12 cellular contexts compared by ENCODE assay signal in genomic region chr10:34916368-34916767, GRCh38.
DNase-seq lines count a peak whose midpoint lies in the region; TF ChIP-seq lines count a peak whose summit lies in the region.
"Had no signal": no experiment of that assay in that cellular context is flagged by ENCODE, and none has a peak within 500 bp of the region (broad histone marks: within the 10 kb centered on the region; RNA-seq: fewer than 3 reads in every experiment).

No MANE protein-coding gene starts in this region.

- no peaks in the 10 kb centered on the region for H3K9me3 ChIP-seq in SK-N-SH
- H3K9me3 ChIP-seq: Peyer's patch had no signal

- 42% methylated on average over 3 of the region's 3 CpGs for WGBS in SK-N-SH (ENCODE audit: low lambda C conversion rate)
- WGBS in mesendoderm (ENCODE audit: extremely low coverage, insufficient coverage, low lambda C conversion rate), result no CpG with 5 or more reads among the region's 3 CpGs

- H2BK120ac ChIP-seq in mesendoderm (ENCODE audit: low read depth, low read length), result no peak overlapping the region

- H4K20me1 ChIP-seq in SK-N-SH (ENCODE audit: insufficient read depth), result no peaks in the 10 kb centered on the region

- no peak for TF ChIP-seq EP300 in SK-N-SH (IDR thresholded peaks at IDR 0.05; ENCODE audit: borderline replicate concordance in 1 of 2, low read depth in 1 of 2, low read length in 1 of 2)

- no peak overlapping the region for H2BK5ac ChIP-seq in mesendoderm (ENCODE audit: low read length)

- H3K4me2 ChIP-seq in SK-N-SH (no peak overlapping the region), mesendoderm (ENCODE audit: low read length) (no peak overlapping the region)

- H4K5ac ChIP-seq in mesendoderm (ENCODE audit: low read length), result no peak overlapping the region

- CTCF ChIA-PET in SK-N-SH (lab: Yijun Ruan, JAX), result interaction anchor here (0.7 to 1.7 kb wide), 3 partner anchors 21 to 192 kb away, joined by 3 read pairs; no protein-coding TSS in a partner anchor

- DNase-seq in A172 (ENCODE audit: low spot score) (peak; percentile 62), GM06990 (ENCODE audit: extremely low read depth, insufficient read length) (peak; percentile 32), SK-N-SH (no peak), fibroblast of villous mesenchyme (ENCODE audit: low read depth) (peak; percentile 90), erythroblast (lab: John Stamatoyannopoulos, UW) (no peak), LoVo (ENCODE audit: low spot score) (no peak), mesendoderm (no peak), NCI-H82 (lab: John Stamatoyannopoulos, UW) (no peak)
- DNase-seq: activated naive CD8-positive, alpha-beta T cell treated with anti-CD3 and anti-CD28 coated beads, Interleukin-2, amount 10 ng/mL, durations not matched to agents 7 days and 5 days; CD8-positive, alpha-beta memory T cell; NCI-H2029 treated with DMSO at 0.1 percent for 48 hours had no signal

- H4K8ac ChIP-seq in mesendoderm (ENCODE audit: low read depth, low read length), result no peak overlapping the region

- POLR2A ChIA-PET in SK-N-SH (lab: Yijun Ruan, JAX), result no interaction called here

- no peaks in the 10 kb centered on the region for H3K9me2 ChIP-seq in SK-N-SH

- H3K9ac ChIP-seq in SK-N-SH, result no peak overlapping the region
- no peak overlapping the region for H3K9ac ChIP-seq in mesendoderm (ENCODE audit: low read length)

- H3K23ac ChIP-seq in mesendoderm (ENCODE audit: low read length), result no peak overlapping the region

- H3K4me3 ChIP-seq in GM06990 (replicated peaks; ENCODE audit: low read depth, low read length) (no peak overlapping the region), SK-N-SH (ENCODE audit: low read depth in 2 of 2, low read length in 1 of 2) (no peak overlapping the region), fibroblast of villous mesenchyme (ENCODE audit: low read depth, low read length) (no peak overlapping the region), mesendoderm (ENCODE audit: low read length) (no peak overlapping the region)
- H3K4me3 ChIP-seq: Peyer's patch had no signal

- 0 out of 2 replicates have a peak overlapping the region, but pooled peaks have one; percentile 39 for H2AFZ ChIP-seq in SK-N-SH (ENCODE audit: low read depth)

- H3K4me1 ChIP-seq in SK-N-SH (ENCODE audit: control insufficient read depth in 1 of 2, insufficient read depth in 2 of 2, low read depth in 1 of 2, low read length in 1 of 2) (no peaks in the 10 kb centered on the region), mesendoderm (ENCODE audit: control insufficient read depth, low read depth, low read length) (no peaks in the 10 kb centered on the region)
- H3K4me1 ChIP-seq: Peyer's patch had no signal

- H3K79me2 ChIP-seq in SK-N-SH (ENCODE audit: insufficient read depth) (no peaks in the 10 kb centered on the region), mesendoderm (ENCODE audit: control insufficient read depth, insufficient read depth, low read length) (no peaks in the 10 kb centered on the region)

- H3K27me3 ChIP-seq in GM06990 (replicated peaks; ENCODE audit: control insufficient read depth, insufficient read depth, low read length), result 0 out of 2 replicates have a peak, but pooled peaks cover 1% of the 10 kb centered on the region
- H3K27me3 ChIP-seq in SK-N-SH (ENCODE audit: insufficient read depth), result no peaks in the 10 kb centered on the region
- H3K27me3 ChIP-seq in mesendoderm (ENCODE audit: insufficient read depth, low read length, poor library complexity), result no peaks in the 10 kb centered on the region
- H3K27me3 ChIP-seq: Peyer's patch had no signal

- H3K36me3 ChIP-seq in GM06990 (ENCODE audit: control insufficient read depth, insufficient read depth, low read length) (no peaks in the 10 kb centered on the region), SK-N-SH (replicated peaks in 1 of 2; ENCODE audit: control insufficient read depth in 1 of 2, insufficient read depth in 2 of 2, low read length in 1 of 2) (no peaks in the 10 kb centered on the region), mesendoderm (ENCODE audit: control insufficient read depth, insufficient read depth, low read length) (no peaks in the 10 kb centered on the region)
- H3K36me3 ChIP-seq: Peyer's patch had no signal

- no peak overlapping the region for H2AK5ac ChIP-seq in mesendoderm (ENCODE audit: low read length)

- no peaks in the 10 kb centered on the region for H3F3A ChIP-seq in SK-N-SH (replicated peaks; ENCODE audit: insufficient read depth)

- H3K4ac ChIP-seq in mesendoderm (ENCODE audit: low read depth, low read length), result no peak overlapping the region

- TF ChIP-seq RAD21 in SK-N-SH (IDR thresholded peaks at IDR 0.05; ENCODE audit: low read length), result no peak

- TF ChIP-seq POLR2A in erythroblast (IDR thresholded peaks at IDR 0.05; ENCODE audit: low read length), result no peak

- H3K18ac ChIP-seq in mesendoderm (ENCODE audit: low read length), result no peak overlapping the region

- peak overlapping the region in 1 of 2 experiments; percentile 21; a peak in 1 of 4 replicates for H3K27ac ChIP-seq in SK-N-SH (ENCODE audit: low read depth in 2 of 2, low read length in 1 of 2)
- H3K27ac ChIP-seq in mesendoderm (ENCODE audit: low read depth, low read length), result no peak overlapping the region
- H3K27ac ChIP-seq: Peyer's patch had no signal

- no peaks in the 10 kb centered on the region for H3K79me1 ChIP-seq in mesendoderm (ENCODE audit: low read length)

- H2BK15ac ChIP-seq in mesendoderm (replicated peaks; ENCODE audit: low read depth), result no peak overlapping the region

- H3K56ac ChIP-seq in mesendoderm (ENCODE audit: low read length), result no peak overlapping the region

- TF ChIP-seq CTCF in GM06990 (IDR thresholded peaks at IDR 0.05; ENCODE audit: insufficient read depth, low read length, poor library complexity, severe bottlenecking) (no peak), SK-N-SH (IDR thresholded peaks at IDR 0.05) (no peak), fibroblast of villous mesenchyme (IDR thresholded peaks at IDR 0.05; ENCODE audit: insufficient read depth, low read depth, low read length) (no peak)

TF ChIP-seq in SK-N-SH, 30 proteins besides CTCF, POLR2A, EP300 and RAD21:
- TF ChIP-seq GABPA (IDR thresholded peaks at IDR 0.05; ENCODE audit: low read depth) (no peak), FOSL2 (IDR thresholded peaks at IDR 0.05; ENCODE audit: borderline replicate concordance, low read depth) (peak; percentile 69; the same call in 1 of the 2 replicates), JUND (IDR thresholded peaks at IDR 0.05) (0 out of 2 replicates have a peak, but pooled peaks have one; percentile 22), SMC3 (IDR thresholded peaks at IDR 0.05; ENCODE audit: low read depth, low read length) (no peak), TCF12 (IDR thresholded peaks at IDR 0.05) (peak; percentile 42; the same call in 1 of the 2 replicates), ELF1 (IDR thresholded peaks at IDR 0.05) (no peak), REST (IDR thresholded peaks at IDR 0.05; ENCODE audit: low read depth, low read length) (no peak), FOXM1 (IDR thresholded peaks at IDR 0.05; ENCODE audit: low read depth) (no peak), TEAD4 (IDR thresholded peaks at IDR 0.05; ENCODE audit: borderline replicate concordance, insufficient read depth) (no peak), POLR2AphosphoS5 (IDR thresholded peaks at IDR 0.05; ENCODE audit: low read depth, low read length) (no peak), MAX (IDR thresholded peaks at IDR 0.05; ENCODE audit: low read depth) (peak; percentile 63; the same call in 1 of the 2 replicates), PBX3 (IDR thresholded peaks at IDR 0.05) (peak; percentile 48)

Comparison
In these comparisons a context has a peak if more than half of its experiments do, and no peak if none do; other contexts are left out.
1. DNase-seq: peak in A172 (single experiment), GM06990 (single experiment) and fibroblast of villous mesenchyme (single experiment); none in SK-N-SH (single experiment), erythroblast (0 of 2), LoVo (single experiment), mesendoderm (single experiment) and NCI-H82 (single experiment).